In genomic region chr21:25735221-25735894, GRCh38 we compare ENCODE assay signal across 8 cellular contexts. TPM values are rescaled to one million over a fixed set of nuclear protein-coding genes. Genes with fewer than 3 reads are reported as not detected.
DNase-seq lines count a peak whose midpoint lies in the region; ATAC-seq and TF ChIP-seq lines count a peak whose summit lies in the region.

No MANE protein-coding gene starts in this region.

- H3K36me3 Mint-ChIP-seq in CD14-positive monocyte (peaks cover 2 to 16% of the 10 kb centered on the region in 2 donors), memory B cell (peaks cover 3% of the 10 kb centered on the region)

- H3K4me3 Mint-ChIP-seq in CD14-positive monocyte (peak overlapping the region; percentile 94 to 100), memory B cell (peak overlapping the region; percentile 97)

- H3K9me3 Mint-ChIP-seq in CD14-positive monocyte (no peaks in the 10 kb centered on the region), memory B cell (no peaks in the 10 kb centered on the region)

- intact Hi-C loops in CD14-positive monocyte (cut with micrococcal nuclease), result loop anchor here (5.0 to 10.0 kb wide), 2 partner anchors 128 to 281 kb away; partner anchors contain the start of gene MRPL39 (in 1 of the 2)

- no peaks in the 10 kb centered on the region for H3K9me3 ChIP-seq in effector memory CD4-positive, alpha-beta T cell (ENCODE audit: control insufficient read depth, low read length)

- no peaks in the 10 kb centered on the region for H3K27me3 ChIP-seq in effector memory CD4-positive, alpha-beta T cell (replicated peaks; ENCODE audit: control insufficient read depth, insufficient read depth, low read length, poor library complexity, severe bottlenecking)

- peak overlapping the region; percentile 98 for H3K27ac ChIP-seq in effector memory CD4-positive, alpha-beta T cell (ENCODE audit: insufficient read depth, low read length, poor library complexity, severe bottlenecking)

- H3K27me3 Mint-ChIP-seq in CD14-positive monocyte (ENCODE audit: low read depth in 3 of 3), result no peaks in the 10 kb centered on the region
- no peaks in the 10 kb centered on the region for H3K27me3 Mint-ChIP-seq in memory B cell

- peaks cover 35% of the 10 kb centered on the region for H3K4me1 Mint-ChIP-seq in CD14-positive monocyte
- H3K4me1 Mint-ChIP-seq in memory B cell, result peaks cover 43% of the 10 kb centered on the region

- H3K4me1 ChIP-seq in effector memory CD4-positive, alpha-beta T cell (ENCODE audit: control insufficient read depth, insufficient read depth, low read length, poor library complexity, severe bottlenecking), result peaks cover 4% of the 10 kb centered on the region

- TF ChIP-seq CTCF in CD14-positive monocyte (IDR thresholded peaks at IDR 0.05), result no peak

- H3K27ac Mint-ChIP-seq in CD14-positive monocyte, result peak overlapping the region; percentile 100
- H3K27ac Mint-ChIP-seq in memory B cell, result peak overlapping the region; percentile 99

- ATAC-seq in GM19397 (IDR thresholded peaks at IDR 0.05; ENCODE audit: unreplicated experiment), result peak; percentile 63
- peak; percentile 33 for ATAC-seq in HG03558 (IDR thresholded peaks at IDR 0.05; ENCODE audit: extremely low read depth, unreplicated experiment)
- ATAC-seq in memory B cell (ENCODE audit: low read depth), result peak; percentile 71

- DNase-seq in CD14-positive monocyte (ENCODE audit: low spot score), result peak; percentile 91
- DNase-seq in NCI-H82 treated with DMSO at 0.1 percent for 48 hours (lab: John Stamatoyannopoulos, UW; ENCODE audit: unreplicated experiment), result peak; percentile 52
- peak; percentile 74 to 86 for DNase-seq in activated CD8-positive, alpha-beta memory T cell treated with anti-CD3 and anti-CD28 coated beads for 4 hours (ENCODE audit: low read depth in 2 of 2)
- DNase-seq in effector memory CD4-positive, alpha-beta T cell, result peak; percentile 76 to 87 (median 84)
- DNase-seq in memory B cell (ENCODE audit: low spot score in 2 of 2), result peak in 1 of 2 donors; percentile 88
- DNase-seq in stimulated activated CD8-positive, alpha-beta memory T cell treated with anti-CD3 and anti-CD28 coated beads, Interleukin-12 subunit alpha, Interleukin-12 subunit beta, amount 100 ng/mL, for 1 hour (ENCODE audit: low read depth), result peak; percentile 79

- H3K36me3 ChIP-seq in effector memory CD4-positive, alpha-beta T cell (ENCODE audit: control insufficient read depth, insufficient read depth, low read length), result no peaks in the 10 kb centered on the region

- H3K4me3 ChIP-seq in effector memory CD4-positive, alpha-beta T cell (ENCODE audit: insufficient read depth, low read depth, low read length, poor library complexity, severe bottlenecking), result peak overlapping the region; percentile 95

RNA-seq across cellular contexts. Expression of gene GABPA, which starts 0.6 kb away (rescaled TPM):
- 10 to 100 TPM; 12.9 to 20.1 TPM for polyA plus RNA-seq in CD14-positive monocyte

RNA-seq across cellular contexts. Expression of gene ATP5PF, which starts 0.7 kb away (rescaled TPM):
- polyA plus RNA-seq in CD14-positive monocyte, result 100 to 1,000 TPM; 340 to 360 TPM
